In the genomic region with DNA sequence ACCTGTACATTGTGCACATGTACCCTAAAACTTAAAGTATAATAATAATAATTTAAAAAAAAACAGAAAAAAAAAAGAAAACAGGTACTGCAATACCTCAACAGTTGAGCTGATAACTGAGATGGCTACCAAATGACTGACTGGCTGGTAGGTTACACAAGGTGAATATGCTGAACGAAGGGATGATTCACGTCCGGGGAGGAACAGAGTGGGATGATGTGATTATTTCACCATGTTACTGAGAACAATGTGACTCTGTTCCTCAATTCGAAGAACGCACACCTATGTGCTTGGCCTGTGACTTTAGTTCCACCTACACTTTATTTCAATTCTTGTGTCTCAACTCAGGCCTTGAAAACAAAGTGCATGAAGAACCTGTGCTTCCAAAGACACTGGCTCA, we compare ENCODE assay signal across 19 cellular contexts.
A peak's percentile ranks its signal among the peaks of the same experiment; 100 is the strongest.
DNase-seq lines count a peak whose midpoint lies in the region; ATAC-seq, FAIRE-seq and TF ChIP-seq lines count a peak whose summit lies in the region.
"Had no signal": no experiment of that assay in that cellular context is flagged by ENCODE, and none has a peak within 500 bp of the region (broad histone marks: within the 10 kb centered on the region; RNA-seq: fewer than 3 reads in every experiment).

No MANE protein-coding gene starts in this region.

- H4K8ac ChIP-seq in H1 (ENCODE audit: extremely low read depth, insufficient read depth, low read length) = no peak overlapping the region

- H2AFZ ChIP-seq in HepG2 (ENCODE audit: low read length) (no peak overlapping the region), H1 (ENCODE audit: low read length) (peak overlapping the region; percentile 29; the same call in 1 of the 2 replicates), neural progenitor cell (replicated peaks) (no peak overlapping the region)

- H2BK120ac ChIP-seq in H1 (replicated peaks; ENCODE audit: low read depth, low read length) = no peak overlapping the region

- H3K79me2 ChIP-seq in HepG2 (ENCODE audit: insufficient read depth, low read length) = no peaks in the 10 kb centered on the region
- H3K79me2 ChIP-seq in H1 (ENCODE audit: control insufficient read depth in 1 of 2, insufficient read depth in 2 of 2, low read length in 2 of 2) = no peaks in the 10 kb centered on the region
- H3K79me2 ChIP-seq in neural progenitor cell (ENCODE audit: low read depth) = no peaks in the 10 kb centered on the region

- FAIRE-seq in HepG2 (lab: Jason Lieb, UNC) (no peak), H1 (lab: Jason Lieb, UNC) (no peak)
- FAIRE-seq: GM12878, GM18507 had no signal

- no peak overlapping the region for H3K9ac ChIP-seq in HepG2 (ENCODE audit: insufficient read depth, low read depth, low read length)
- no peak overlapping the region for H3K9ac ChIP-seq in H1 (replicated peaks in 1 of 4; ENCODE audit: extremely low read depth in 1 of 4, low read depth in 3 of 4, low read length in 3 of 4)
- no peak overlapping the region for H3K9ac ChIP-seq in neural progenitor cell
- H3K9ac ChIP-seq: BLaER1 treated with 17β-estradiol and CSF1 and Interleukin-3, amounts not matched to agents 10 nM and 100 nM had no signal

- H3K4ac ChIP-seq in H1 (replicated peaks; ENCODE audit: insufficient read length, low read depth, low read length) = no peak overlapping the region

- in situ Hi-C loops in HepG2 (cut with HindIII; ENCODE audit: extremely low pct_ligation_motif_present, low pct_unique_long_range_greater_than_20kb) = no loop called here

- H3K27me3 Mint-ChIP-seq in neural progenitor cell (ENCODE audit: insufficient read depth, low read depth) = no peaks in the 10 kb centered on the region
- H3K27me3 Mint-ChIP-seq in CD8-positive, alpha-beta T cell (ENCODE audit: low read depth) = no peaks in the 10 kb centered on the region
- H3K27me3 Mint-ChIP-seq: CD8-positive, alpha-beta memory T cell had no signal

- H3K4me1 ChIP-seq in HepG2 (ENCODE audit: insufficient read depth, low read length) = no peaks in the 10 kb centered on the region
- no peaks in the 10 kb centered on the region for H3K4me1 ChIP-seq in right lobe of liver
- H3K4me1 ChIP-seq in H1 (replicated peaks in 1 of 4; ENCODE audit: control insufficient read depth in 3 of 4, insufficient read depth in 4 of 4, low read length in 3 of 4) = no peaks in the 10 kb centered on the region
- H3K4me1 ChIP-seq in neural progenitor cell = peaks cover 6% of the 10 kb centered on the region
- H3K4me1 ChIP-seq in CD8-positive, alpha-beta T cell (ENCODE audit: insufficient read depth, low read length) = no peaks in the 10 kb centered on the region
- H3K4me1 ChIP-seq: BLaER1 treated with 17β-estradiol and CSF1 and Interleukin-3, amounts not matched to agents 10 nM and 100 nM had no signal

- TF ChIP-seq RAD21 in HepG2 (CRISPR knock-in tag; IDR thresholded peaks at IDR 0.05) = no peak
- TF ChIP-seq RAD21 in H1 (IDR thresholded peaks at IDR 0.05 in 1 of 2, conservative IDR thresholded peaks at IDR 0.05 in 1 of 2; ENCODE audit: low read depth in 2 of 2, low read length in 2 of 2) = no peak

- no peak overlapping the region for H4K5ac ChIP-seq in H1 (ENCODE audit: insufficient read length, low read depth, low read length)

- ATAC-seq in HepG2 (no peak), right lobe of liver (no peak)
- ATAC-seq in CD8-positive, alpha-beta T cell = no peak
- ATAC-seq: GM12878 had no signal

- H3K36me3 ChIP-seq in HepG2 (replicated peaks in 1 of 2; ENCODE audit: control insufficient read depth in 1 of 2, insufficient read depth in 2 of 2, low read length in 2 of 2) (no peaks in the 10 kb centered on the region), right lobe of liver (no peaks in the 10 kb centered on the region), H1 (ENCODE audit: control insufficient read depth in 2 of 4, insufficient read depth in 4 of 4, low read length in 3 of 4) (no peaks in the 10 kb centered on the region), neural progenitor cell (no peaks in the 10 kb centered on the region)
- H3K36me3 ChIP-seq in CD8-positive, alpha-beta T cell (ENCODE audit: insufficient read depth, low read length) = no peaks in the 10 kb centered on the region
- H3K36me3 ChIP-seq: BLaER1 treated with 17β-estradiol and CSF1 and Interleukin-3, amounts not matched to agents 10 nM and 100 nM had no signal

- H2BK12ac ChIP-seq in H1 (ENCODE audit: low read depth, low read length) = 0 out of 2 replicates have a peak overlapping the region, but pooled peaks have one; percentile 7

- no peaks in the 10 kb centered on the region for H3F3A ChIP-seq in neural progenitor cell (ENCODE audit: low read depth)

- no peak overlapping the region for H2AK5ac ChIP-seq in H1 (ENCODE audit: low read depth, low read length)

- TF ChIP-seq CTCF in HepG2 (CRISPR knock-in tag; IDR thresholded peaks at IDR 0.05) = no peak
- TF ChIP-seq CTCF in right lobe of liver (IDR thresholded peaks at IDR 0.05) = no peak
- no peak for TF ChIP-seq CTCF in H1 (IDR thresholded peaks at IDR 0.05; ENCODE audit: control extremely low read depth in 1 of 3, insufficient read depth in 1 of 3, low read depth in 1 of 3, low read length in 3 of 3)
- no peak for TF ChIP-seq CTCF in neural progenitor cell (IDR thresholded peaks at IDR 0.05)
- TF ChIP-seq CTCF in CD8-positive, alpha-beta T cell (IDR thresholded peaks at IDR 0.05) = no peak

- H3K23me2 ChIP-seq in H1 (ENCODE audit: low read depth, low read length) = no peaks in the 10 kb centered on the region

- peaks cover 2% of the 10 kb centered on the region for H3K9me3 Mint-ChIP-seq in neural progenitor cell
- peaks cover 15% of the 10 kb centered on the region for H3K9me3 Mint-ChIP-seq in CD8-positive, alpha-beta T cell
- H3K9me3 Mint-ChIP-seq: H9 had no signal

- no peak overlapping the region for H3K23ac ChIP-seq in H1 (ENCODE audit: insufficient read length)

- H3K4me2 ChIP-seq in HepG2 (ENCODE audit: low read depth, low read length) (no peak overlapping the region), H1 (ENCODE audit: insufficient read depth in 1 of 2, low read depth in 2 of 2, low read length in 2 of 2) (no peak overlapping the region), neural progenitor cell (no peak overlapping the region)
- H3K4me2 ChIP-seq: BLaER1 treated with 17β-estradiol and CSF1 and Interleukin-3, amounts not matched to agents 10 nM and 100 nM had no signal

- peak overlapping the region; percentile 8 for H3K27ac Mint-ChIP-seq in neural progenitor cell
- no peak overlapping the region for H3K27ac Mint-ChIP-seq in CD8-positive, alpha-beta T cell
- H3K27ac Mint-ChIP-seq: CD8-positive, alpha-beta memory T cell; H9 had no signal

- H3K56ac ChIP-seq in H1 (replicated peaks; ENCODE audit: insufficient read length, low read depth, low read length) = no peak overlapping the region

- H3K79me1 ChIP-seq in H1 (ENCODE audit: low read depth, low read length) = no peaks in the 10 kb centered on the region

- H3K4me3 ChIP-seq in HepG2 (replicated peaks in 1 of 3; ENCODE audit: insufficient read depth in 1 of 3, low read depth in 2 of 3, low read length in 3 of 3) (no peak overlapping the region), right lobe of liver (no peak overlapping the region), H1 (ENCODE audit: extremely low read depth in 1 of 4, insufficient read depth in 2 of 4, low read depth in 3 of 4, low read length in 4 of 4) (no peak overlapping the region), neural progenitor cell (no peak overlapping the region)
- H3K4me3 ChIP-seq in CD8-positive, alpha-beta T cell (ENCODE audit: low read depth, low read length) = no peak overlapping the region
- H3K4me3 ChIP-seq: BLaER1 treated with 17β-estradiol and CSF1 and Interleukin-3, amounts not matched to agents 10 nM and 100 nM; GM12878 had no signal

- intact Hi-C loops in HepG2 (cut with micrococcal nuclease; ENCODE audit: unreplicated experiment) (loop anchor here (10.0 kb wide), 1 partner anchor 112 kb away; the partner anchor contains the start of gene CXXC4), right lobe of liver (cut with DNase I) (no loop called here)
- intact Hi-C loops in CD8-positive, alpha-beta T cell (cut with DNase I, micrococcal nuclease) = no loop called here

- no TSS peak for BruUV-seq in HepG2 (replicated peaks; lab: Mats Ljungman, UMichigan)

- WGBS in HepG2 (ENCODE audit: low lambda C conversion rate) = 30% methylated on average over 5 of the region's 5 CpGs
- no CpG with 5 or more reads among the region's 5 CpGs for WGBS in right lobe of liver (ENCODE audit: insufficient coverage, low coverage, low lambda C conversion rate, missing lambda C conversion rate)
- WGBS in H1 (ENCODE audit: extremely low coverage in 1 of 2, insufficient coverage in 1 of 2, insufficient read length in 1 of 2, insufficient replicate concordance in 2 of 2, low coverage in 1 of 2, low lambda C conversion rate in 2 of 2, missing lambda C conversion rate in 1 of 2), 2 experiments = 91% methylated on average over 5 of the region's 5 CpGs; no CpG with 5 or more reads in 1 of the 2 experiments

- TF ChIP-seq EP300 in HepG2 (IDR thresholded peaks at IDR 0.05; ENCODE audit: low read depth in 2 of 2, low read length in 2 of 2) (no peak), HepG2 (CRISPR knock-in tag; IDR thresholded peaks at IDR 0.05; ENCODE audit: borderline replicate concordance) (no peak), H1 (IDR thresholded peaks at IDR 0.05; ENCODE audit: borderline replicate concordance in 1 of 2, low read depth in 2 of 2, low read length in 2 of 2) (no peak)

- CTCF ChIA-PET in HepG2 (lab: Yijun Ruan, JAX; ENCODE audit: low intra/inter-chr PET ratio, low total read pairs) (no interaction called here), H1 (lab: Charles Lee; ENCODE audit: partially characterized antibody) (interaction anchor here (0.6 kb wide), 1 partner anchor 222 kb away, joined by 3 read pairs; no protein-coding TSS in a partner anchor)
- CTCF ChIA-PET in CD8-positive, alpha-beta T cell (lab: Charles Lee) = no interaction called here

- H3K14ac ChIP-seq in H1 (ENCODE audit: insufficient read length) = no peak overlapping the region

- H3K4me1 Mint-ChIP-seq in neural progenitor cell = peaks cover 2% of the 10 kb centered on the region
- no peaks in the 10 kb centered on the region for H3K4me1 Mint-ChIP-seq in CD8-positive, alpha-beta T cell (ENCODE audit: low read depth)
- H3K4me1 Mint-ChIP-seq: CD8-positive, alpha-beta memory T cell had no signal

- TF ChIP-seq POLR2A in HepG2 (IDR thresholded peaks at IDR 0.05; ENCODE audit: insufficient read depth in 1 of 2, low read depth in 2 of 2, low read length in 2 of 2) (no peak), right lobe of liver (IDR thresholded peaks at IDR 0.05) (no peak), H1 (IDR thresholded peaks at IDR 0.05; ENCODE audit: control extremely low read depth in 1 of 2, low read depth in 2 of 2, low read length in 2 of 2) (no peak)

- DNase-seq in HepG2 (ENCODE audit: low spot score) = peak; percentile 1
- no peak for DNase-seq in right lobe of liver
- DNase-seq in H1 (ENCODE audit: low read depth in 1 of 2, low spot score in 2 of 2) = no peak
- no peak for DNase-seq in neural progenitor cell (ENCODE audit: low spot score)
- DNase-seq in substantia nigra (lab: John Stamatoyannopoulos, UW) = no peak
- DNase-seq in HT-29 (ENCODE audit: low spot score) = no peak
- no peak for DNase-seq in CD8-positive, alpha-beta T cell
- DNase-seq: 8988T; CD8-positive, alpha-beta memory T cell; COR-L47; DMS 273 treated with DMSO at 0.1 percent for 48 hours; DMS53; DND-41; EL; GOT3; H9 had no signal

- POLR2A ChIA-PET in HepG2 (lab: Yijun Ruan, JAX) (no interaction called here), H1 (lab: Charles Lee; ENCODE audit: partially characterized antibody) (no interaction called here)
- POLR2A ChIA-PET in CD8-positive, alpha-beta T cell (lab: Charles Lee) = no interaction called here

- no peak overlapping the region for H4K91ac ChIP-seq in H1 (replicated peaks; ENCODE audit: insufficient read length, low read length)

- H2BK5ac ChIP-seq in H1 (ENCODE audit: low read depth, low read length) = no peak overlapping the region

- no peak overlapping the region for H3K4me3 Mint-ChIP-seq in neural progenitor cell
- no peak overlapping the region for H3K4me3 Mint-ChIP-seq in CD8-positive, alpha-beta T cell
- H3K4me3 Mint-ChIP-seq: CD8-positive, alpha-beta memory T cell; H9 had no signal

- H3K27me3 ChIP-seq in HepG2 (ENCODE audit: control insufficient read depth in 1 of 2, insufficient read depth in 2 of 2, low read length in 2 of 2) (no peaks in the 10 kb centered on the region), right lobe of liver (no peaks in the 10 kb centered on the region), H1 (replicated peaks in 1 of 4; ENCODE audit: control insufficient read depth in 3 of 4, extremely low read depth in 1 of 4, insufficient read depth in 3 of 4, low read length in 3 of 4) (no peaks in the 10 kb centered on the region), neural progenitor cell (no peaks in the 10 kb centered on the region)
- H3K27me3 ChIP-seq in CD8-positive, alpha-beta T cell (ENCODE audit: insufficient read depth, low read length) = no peaks in the 10 kb centered on the region
- H3K27me3 ChIP-seq: BLaER1 treated with 17β-estradiol and CSF1 and Interleukin-3, amounts not matched to agents 10 nM and 100 nM had no signal

- no peaks in the 10 kb centered on the region for H3K36me3 Mint-ChIP-seq in neural progenitor cell
- H3K36me3 Mint-ChIP-seq in CD8-positive, alpha-beta T cell = no peaks in the 10 kb centered on the region
- H3K36me3 Mint-ChIP-seq: CD8-positive, alpha-beta memory T cell had no signal

- H3K27ac ChIP-seq in HepG2 (ENCODE audit: extremely low read length, insufficient read depth, low read length) = no peak overlapping the region
- no peak overlapping the region for H3K27ac ChIP-seq in right lobe of liver
- H3K27ac ChIP-seq in H1 (ENCODE audit: low read depth, low read length) = no peak overlapping the region
- H3K27ac ChIP-seq in neural progenitor cell = no peak overlapping the region
- no peak overlapping the region for H3K27ac ChIP-seq in substantia nigra (ENCODE audit: low read depth, low read length, poor library complexity, severe bottlenecking)
- H3K27ac ChIP-seq in CD8-positive, alpha-beta T cell (ENCODE audit: low read depth, low read length) = no peak overlapping the region
- H3K27ac ChIP-seq: BLaER1 treated with 17β-estradiol and CSF1 and Interleukin-3, amounts not matched to agents 10 nM and 100 nM had no signal

- no peak overlapping the region for H3K18ac ChIP-seq in H1 (ENCODE audit: extremely low read depth, low read length)

- no peak overlapping the region for H2BK15ac ChIP-seq in H1 (ENCODE audit: low read length)

- no peak overlapping the region for H2BK20ac ChIP-seq in H1 (ENCODE audit: low read length)

- no peaks in the 10 kb centered on the region for H4K20me1 ChIP-seq in HepG2 (ENCODE audit: insufficient read depth, low read length)
- H4K20me1 ChIP-seq in H1 (replicated peaks in 1 of 2; ENCODE audit: control insufficient read depth in 1 of 2, insufficient read depth in 2 of 2, low read length in 2 of 2) = no peaks in the 10 kb centered on the region
- H4K20me1 ChIP-seq in neural progenitor cell (ENCODE audit: low read depth) = no peaks in the 10 kb centered on the region
- H4K20me1 ChIP-seq: BLaER1 treated with 17β-estradiol and CSF1 and Interleukin-3, amounts not matched to agents 10 nM and 100 nM had no signal

- H3K9me3 ChIP-seq in HepG2 (ENCODE audit: low read length) = no peaks in the 10 kb centered on the region
- H3K9me3 ChIP-seq in right lobe of liver = no peaks in the 10 kb centered on the region
- H3K9me3 ChIP-seq in H1 (ENCODE audit: insufficient read depth in 2 of 2, low read depth in 1 of 2, low read length in 1 of 2) = no peaks in the 10 kb centered on the region
- H3K9me3 ChIP-seq in neural progenitor cell (ENCODE audit: low read depth) = no peaks in the 10 kb centered on the region
- H3K9me3 ChIP-seq in CD8-positive, alpha-beta T cell (ENCODE audit: low read length) = no peaks in the 10 kb centered on the region
